In the genomic region with DNA sequence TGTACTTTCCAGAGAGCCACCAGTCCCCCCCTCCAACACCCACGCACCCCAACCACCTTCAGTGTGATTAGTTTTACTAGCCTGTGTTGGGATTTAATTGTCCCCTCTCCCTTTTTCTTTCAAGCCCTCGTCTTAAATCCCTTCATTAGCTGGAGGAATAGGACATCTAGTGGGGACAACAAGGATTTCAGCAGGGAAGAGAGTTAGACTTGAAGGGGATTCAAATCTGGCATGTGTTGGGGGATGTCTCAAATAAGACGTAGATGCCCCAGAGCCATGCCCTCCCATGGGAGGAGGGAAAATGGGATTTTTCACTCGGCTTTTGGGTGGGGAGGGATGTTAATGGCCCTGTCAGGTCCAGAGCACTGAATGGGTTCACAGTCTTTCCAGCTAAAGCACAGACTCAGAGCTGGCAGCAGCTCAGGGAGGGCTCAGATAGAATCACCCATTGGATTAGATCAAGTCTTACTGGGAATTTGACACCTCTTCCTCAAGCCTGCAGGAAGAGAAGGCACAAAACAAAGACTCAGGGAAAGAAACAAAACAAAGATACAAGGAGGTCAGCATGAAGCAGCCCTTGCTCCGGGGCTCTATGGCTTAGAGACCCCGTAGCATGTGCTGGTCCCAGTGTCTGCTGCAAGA, we compare ENCODE assay signal across 1 cellular context.
TF ChIP-seq lines count a peak whose summit lies in the region.

No MANE protein-coding gene starts in this region.

TF ChIP-seq in GM12878, 131 proteins besides CTCF, POLR2A, EP300 and RAD21:
- no peak for TF ChIP-seq SMARCA5 (IDR thresholded peaks at IDR 0.05)
